In the genomic region with DNA sequence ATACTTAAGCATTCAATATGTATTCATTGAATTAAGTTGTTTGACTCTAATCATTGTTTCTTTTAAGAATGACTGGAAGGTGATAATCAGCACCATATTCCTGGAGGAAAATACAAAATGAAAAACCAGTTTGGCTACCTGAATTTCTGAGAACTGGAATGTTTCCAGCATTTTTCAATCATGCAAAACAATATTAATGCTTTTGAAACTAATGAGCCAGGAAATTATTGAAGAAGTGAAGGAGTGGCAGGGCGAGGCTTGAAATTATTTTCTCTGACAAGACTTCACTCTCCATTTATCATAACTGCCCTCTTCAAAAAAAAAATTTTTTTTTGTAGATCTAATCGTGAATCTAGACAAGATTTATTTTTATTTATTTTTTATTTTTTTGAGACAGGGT, we compare ENCODE assay signal across 27 cellular contexts.
"Had no signal": no experiment of that assay in that cellular context is flagged by ENCODE, and none has a peak within 500 bp of the region (broad histone marks: within the 10 kb centered on the region; RNA-seq: fewer than 3 reads in every experiment).

No MANE protein-coding gene starts in this region.

- H2AFZ ChIP-seq: hepatocyte had no signal

- H3K27ac ChIP-seq: coronary artery, foreskin keratinocyte, gastroesophageal sphincter, heart left ventricle, hepatocyte, left lung, neutrophil, pancreas, right lobe of liver, testis, tibial artery, upper lobe of left lung had no signal

- ATAC-seq: foreskin keratinocyte; gastroesophageal sphincter; heart left ventricle; left cardiac atrium; left lung; mucosa of descending colon; natural killer cell treated with Interleukin-12 subunit alpha and Interleukin-12 subunit beta and Interleukin-15 and Interleukin-18, amount 100 ng/mL, for 72 hours; pancreas; right lobe of liver; stimulated activated effector memory CD8-positive, alpha-beta T cell treated with anti-CD3 and anti-CD28 coated beads, Interleukin-12 subunit alpha, Interleukin-12 subunit beta, amount 100 ng/mL, for 72 hours had no signal

- H3K4me2 ChIP-seq: hepatocyte had no signal

- DNase-seq: dermis blood vessel endothelial cell; effector memory CD4-positive, alpha-beta T cell; erythroblast; foreskin keratinocyte; heart left ventricle; left cardiac atrium; left lung; mesenchymal stem cell; mucosa of descending colon; naive B cell; pancreas; right lobe of liver; stimulated activated CD4-positive, alpha-beta T cell treated with anti-CD3 and anti-CD28 coated beads, Interleukin-2, amount 100 ng/mL, for 24 hours; stimulated activated CD4-positive, alpha-beta T cell treated with anti-CD3 and anti-CD28 coated beads, Interleukin-4, amount 100 ng/mL, for 24 hours; stimulated activated naive CD4-positive, alpha-beta T cell treated with Interleukin-2 at 50 U/mL for 16 hours; substantia nigra; testis; tibial artery; upper lobe of left lung had no signal

- H3K9me3 ChIP-seq: gastroesophageal sphincter, heart left ventricle, left lung, mucosa of descending colon, neutrophil, pancreas, right lobe of liver, testis, tibial artery, upper lobe of left lung had no signal

- H3K4me3 ChIP-seq: coronary artery, gastroesophageal sphincter, heart left ventricle, hepatocyte, left lung, mucosa of descending colon, pancreas, right lobe of liver, testis, tibial artery, upper lobe of left lung had no signal

- H3K4me1 ChIP-seq: gastroesophageal sphincter, heart left ventricle, left lung, pancreas, testis, tibial artery, upper lobe of left lung had no signal

- H3K27me3 ChIP-seq: foreskin keratinocyte, gastroesophageal sphincter, heart left ventricle, hepatocyte, left lung, neutrophil, pancreas, right lobe of liver, testis, tibial artery, upper lobe of left lung had no signal

- FAIRE-seq: endothelial cell of umbilical vein, pancreas, urothelium cell line had no signal

- H3K36me3 ChIP-seq: neutrophil, pancreas, right lobe of liver had no signal

- H3K79me2 ChIP-seq: hepatocyte had no signal
